2 cellular contexts compared by ENCODE assay signal in the genomic region with DNA sequence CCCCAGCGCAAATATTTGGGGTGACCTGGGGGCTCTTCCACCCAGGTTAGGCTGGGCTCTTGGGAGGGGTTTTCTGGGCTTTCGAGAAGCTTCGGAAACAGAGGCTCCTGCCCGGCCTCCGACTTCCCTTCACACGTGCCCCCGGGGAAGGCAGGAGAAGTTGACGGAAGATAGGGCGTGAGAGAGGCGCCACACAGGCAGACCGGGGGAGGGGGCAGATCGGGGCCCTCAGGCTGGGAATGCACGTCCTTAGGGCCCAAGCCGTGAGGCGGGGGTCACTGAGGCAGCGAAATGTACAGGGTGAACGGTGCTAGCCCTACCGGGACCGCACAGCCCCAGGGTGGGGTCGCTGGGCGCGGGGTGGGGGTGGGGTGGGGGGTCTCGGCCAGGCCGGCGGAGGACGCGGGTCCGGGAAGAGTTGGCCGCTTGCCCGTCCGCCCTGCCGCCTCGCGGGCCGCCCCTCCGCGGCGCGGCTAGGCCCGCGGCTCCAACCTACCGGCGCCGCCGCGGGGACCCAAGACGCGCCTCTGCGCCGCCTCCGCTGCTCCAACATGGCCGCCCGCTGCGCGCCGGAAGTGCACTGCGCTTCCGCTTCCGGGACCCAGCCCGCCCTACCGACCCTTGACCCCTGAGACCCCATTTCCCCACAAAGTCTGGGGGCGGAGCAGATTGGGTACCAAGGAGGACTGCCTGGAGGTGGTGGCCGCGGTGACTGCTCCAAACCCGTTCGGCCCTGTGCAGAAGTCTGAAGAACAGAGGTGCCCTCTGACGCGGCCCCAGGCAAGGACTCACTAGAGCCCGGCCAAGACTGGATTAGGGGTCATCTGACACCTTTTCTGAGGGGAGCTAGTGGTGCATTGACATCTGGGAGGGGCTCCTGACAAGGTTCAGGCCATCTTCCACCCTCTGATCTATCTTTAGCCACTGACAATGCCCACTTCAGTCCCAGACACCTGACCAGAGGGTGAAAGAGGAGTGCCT.
TF ChIP-seq lines count a peak whose summit lies in the region.

A gene (minus strand): TSS at position 561 of the 981 bp plus-strand sequence. CDS start 2,123 bp downstream, outside the sequence.

TF ChIP-seq in GM23338, 12 proteins besides CTCF, POLR2A, EP300 and RAD21 (continued from another document):
- TF ChIP-seq, protein P1, sequence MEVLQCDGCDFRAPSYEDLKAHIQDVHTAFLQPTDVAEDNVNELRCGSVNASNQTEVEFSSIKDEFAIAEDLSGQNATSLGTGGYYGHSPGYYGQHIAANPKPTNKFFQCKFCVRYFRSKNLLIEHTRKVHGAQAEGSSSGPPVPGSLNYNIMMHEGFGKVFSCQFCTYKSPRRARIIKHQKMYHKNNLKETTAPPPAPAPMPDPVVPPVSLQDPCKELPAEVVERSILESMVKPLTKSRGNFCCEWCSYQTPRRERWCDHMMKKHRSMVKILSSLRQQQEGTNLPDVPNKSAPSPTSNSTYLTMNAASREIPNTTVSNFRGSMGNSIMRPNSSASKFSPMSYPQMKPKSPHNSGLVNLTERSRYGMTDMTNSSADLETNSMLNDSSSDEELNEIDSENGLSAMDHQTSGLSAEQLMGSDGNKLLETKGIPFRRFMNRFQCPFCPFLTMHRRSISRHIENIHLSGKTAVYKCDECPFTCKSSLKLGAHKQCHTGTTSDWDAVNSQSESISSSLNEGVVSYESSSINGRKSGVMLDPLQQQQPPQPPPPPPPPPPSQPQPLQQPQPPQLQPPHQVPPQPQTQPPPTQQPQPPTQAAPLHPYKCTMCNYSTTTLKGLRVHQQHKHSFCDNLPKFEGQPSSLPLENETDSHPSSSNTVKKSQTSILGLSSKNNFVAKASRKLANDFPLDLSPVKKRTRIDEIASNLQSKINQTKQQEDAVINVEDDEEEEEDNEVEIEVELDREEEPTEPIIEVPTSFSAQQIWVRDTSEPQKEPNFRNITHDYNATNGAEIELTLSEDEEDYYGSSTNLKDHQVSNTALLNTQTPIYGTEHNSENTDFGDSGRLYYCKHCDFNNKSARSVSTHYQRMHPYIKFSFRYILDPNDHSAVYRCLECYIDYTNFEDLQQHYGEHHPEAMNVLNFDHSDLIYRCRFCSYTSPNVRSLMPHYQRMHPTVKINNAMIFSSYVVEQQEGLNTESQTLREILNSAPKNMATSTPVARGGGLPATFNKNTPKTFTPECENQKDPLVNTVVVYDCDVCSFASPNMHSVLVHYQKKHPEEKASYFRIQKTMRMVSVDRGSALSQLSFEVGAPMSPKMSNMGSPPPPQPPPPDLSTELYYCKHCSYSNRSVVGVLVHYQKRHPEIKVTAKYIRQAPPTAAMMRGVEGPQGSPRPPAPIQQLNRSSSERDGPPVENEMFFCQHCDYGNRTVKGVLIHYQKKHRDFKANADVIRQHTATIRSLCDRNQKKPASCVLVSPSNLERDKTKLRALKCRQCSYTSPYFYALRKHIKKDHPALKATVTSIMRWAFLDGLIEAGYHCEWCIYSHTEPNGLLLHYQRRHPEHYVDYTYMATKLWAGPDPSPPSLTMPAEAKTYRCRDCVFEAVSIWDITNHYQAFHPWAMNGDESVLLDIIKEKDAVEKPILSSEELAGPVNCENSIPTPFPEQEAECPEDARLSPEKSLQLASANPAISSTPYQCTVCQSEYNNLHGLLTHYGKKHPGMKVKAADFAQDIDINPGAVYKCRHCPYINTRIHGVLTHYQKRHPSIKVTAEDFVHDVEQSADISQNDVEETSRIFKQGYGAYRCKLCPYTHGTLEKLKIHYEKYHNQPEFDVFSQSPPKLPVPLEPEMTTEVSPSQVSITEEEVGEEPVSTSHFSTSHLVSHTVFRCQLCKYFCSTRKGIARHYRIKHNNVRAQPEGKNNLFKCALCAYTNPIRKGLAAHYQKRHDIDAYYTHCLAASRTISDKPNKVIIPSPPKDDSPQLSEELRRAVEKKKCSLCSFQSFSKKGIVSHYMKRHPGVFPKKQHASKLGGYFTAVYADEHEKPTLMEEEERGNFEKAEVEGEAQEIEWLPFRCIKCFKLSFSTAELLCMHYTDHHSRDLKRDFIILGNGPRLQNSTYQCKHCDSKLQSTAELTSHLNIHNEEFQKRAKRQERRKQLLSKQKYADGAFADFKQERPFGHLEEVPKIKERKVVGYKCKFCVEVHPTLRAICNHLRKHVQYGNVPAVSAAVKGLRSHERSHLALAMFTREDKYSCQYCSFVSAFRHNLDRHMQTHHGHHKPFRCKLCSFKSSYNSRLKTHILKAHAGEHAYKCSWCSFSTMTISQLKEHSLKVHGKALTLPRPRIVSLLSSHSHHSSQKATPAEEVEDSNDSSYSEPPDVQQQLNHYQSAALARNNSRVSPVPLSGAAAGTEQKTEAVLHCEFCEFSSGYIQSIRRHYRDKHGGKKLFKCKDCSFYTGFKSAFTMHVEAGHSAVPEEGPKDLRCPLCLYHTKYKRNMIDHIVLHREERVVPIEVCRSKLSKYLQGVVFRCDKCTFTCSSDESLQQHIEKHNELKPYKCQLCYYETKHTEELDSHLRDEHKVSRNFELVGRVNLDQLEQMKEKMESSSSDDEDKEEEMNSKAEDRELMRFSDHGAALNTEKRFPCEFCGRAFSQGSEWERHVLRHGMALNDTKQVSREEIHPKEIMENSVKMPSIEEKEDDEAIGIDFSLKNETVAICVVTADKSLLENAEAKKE (CRISPR knock-in tag; IDR thresholded peaks at IDR 0.05), result no peak
- no peak for TF ChIP-seq EZH2phosphoT487 (IDR thresholded peaks at IDR 0.05; ENCODE audit: unreplicated experiment)
- no peak for TF ChIP-seq ZNF114 (CRISPR knock-in tag; IDR thresholded peaks at IDR 0.05)
- no peak for TF ChIP-seq JUNB (IDR thresholded peaks at IDR 0.05; ENCODE audit: unreplicated experiment)

TF ChIP-seq in WTC11, 78 proteins besides CTCF, POLR2A, EP300 and RAD21 (continued from another document and continues in another):
- TF ChIP-seq, protein P2, sequence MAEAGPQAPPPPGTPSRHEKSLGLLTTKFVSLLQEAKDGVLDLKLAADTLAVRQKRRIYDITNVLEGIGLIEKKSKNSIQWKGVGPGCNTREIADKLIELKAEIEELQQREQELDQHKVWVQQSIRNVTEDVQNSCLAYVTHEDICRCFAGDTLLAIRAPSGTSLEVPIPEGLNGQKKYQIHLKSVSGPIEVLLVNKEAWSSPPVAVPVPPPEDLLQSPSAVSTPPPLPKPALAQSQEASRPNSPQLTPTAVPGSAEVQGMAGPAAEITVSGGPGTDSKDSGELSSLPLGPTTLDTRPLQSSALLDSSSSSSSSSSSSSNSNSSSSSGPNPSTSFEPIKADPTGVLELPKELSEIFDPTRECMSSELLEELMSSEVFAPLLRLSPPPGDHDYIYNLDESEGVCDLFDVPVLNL (CRISPR knock-in tag; IDR thresholded peaks at IDR 0.05; ENCODE audit: borderline replicate concordance, low read depth), result no peak
- TF ChIP-seq NR2C2 (CRISPR knock-in tag; IDR thresholded peaks at IDR 0.05) (peak; percentile 94), GABPB1 (CRISPR knock-in tag; IDR thresholded peaks at IDR 0.05) (peak; percentile 67; the same call in 1 of the 2 replicates), RORB (CRISPR knock-in tag; IDR thresholded peaks at IDR 0.05) (no peak), TEAD1 (CRISPR knock-in tag; IDR thresholded peaks at IDR 0.05) (no peak), NFE2L1 (CRISPR knock-in tag; IDR thresholded peaks at IDR 0.05) (no peak), ESRRA (CRISPR knock-in tag; IDR thresholded peaks at IDR 0.05; ENCODE audit: borderline replicate concordance) (no peak), JUN (CRISPR knock-in tag; IDR thresholded peaks at IDR 0.05) (no peak), PRRX2 (CRISPR knock-in tag; IDR thresholded peaks at IDR 0.05) (no peak), FOXK1 (CRISPR knock-in tag; IDR thresholded peaks at IDR 0.05) (peak; percentile 69; the same call in 1 of the 2 replicates), ZNF416 (CRISPR knock-in tag; IDR thresholded peaks at IDR 0.05) (no peak), MXD4 (CRISPR knock-in tag; IDR thresholded peaks at IDR 0.05; ENCODE audit: borderline replicate concordance) (no peak), IRF2 (CRISPR knock-in tag; IDR thresholded peaks at IDR 0.05; ENCODE audit: borderline replicate concordance, low read depth) (no peak), HMGA2 (CRISPR knock-in tag; IDR thresholded peaks at IDR 0.05) (no peak), ETV6 (CRISPR knock-in tag; IDR thresholded peaks at IDR 0.05) (peak; percentile 79; the same call in 1 of the 2 replicates), GRHL2 (CRISPR knock-in tag; IDR thresholded peaks at IDR 0.05; ENCODE audit: insufficient replicate concordance, severe bottlenecking) (no peak), ZNF317 (CRISPR knock-in tag; IDR thresholded peaks at IDR 0.05; ENCODE audit: borderline replicate concordance, low read depth) (no peak), FOXJ3 (CRISPR knock-in tag; IDR thresholded peaks at IDR 0.05; ENCODE audit: borderline replicate concordance) (no peak), OVOL2 (CRISPR knock-in tag; IDR thresholded peaks at IDR 0.05; ENCODE audit: borderline replicate concordance) (no peak), SP1 (CRISPR knock-in tag; conservative IDR thresholded peaks at IDR 0.05) (peak; percentile 86), CBFB (CRISPR knock-in tag; IDR thresholded peaks at IDR 0.05; ENCODE audit: low read depth) (no peak)
- TF ChIP-seq, protein P3, sequence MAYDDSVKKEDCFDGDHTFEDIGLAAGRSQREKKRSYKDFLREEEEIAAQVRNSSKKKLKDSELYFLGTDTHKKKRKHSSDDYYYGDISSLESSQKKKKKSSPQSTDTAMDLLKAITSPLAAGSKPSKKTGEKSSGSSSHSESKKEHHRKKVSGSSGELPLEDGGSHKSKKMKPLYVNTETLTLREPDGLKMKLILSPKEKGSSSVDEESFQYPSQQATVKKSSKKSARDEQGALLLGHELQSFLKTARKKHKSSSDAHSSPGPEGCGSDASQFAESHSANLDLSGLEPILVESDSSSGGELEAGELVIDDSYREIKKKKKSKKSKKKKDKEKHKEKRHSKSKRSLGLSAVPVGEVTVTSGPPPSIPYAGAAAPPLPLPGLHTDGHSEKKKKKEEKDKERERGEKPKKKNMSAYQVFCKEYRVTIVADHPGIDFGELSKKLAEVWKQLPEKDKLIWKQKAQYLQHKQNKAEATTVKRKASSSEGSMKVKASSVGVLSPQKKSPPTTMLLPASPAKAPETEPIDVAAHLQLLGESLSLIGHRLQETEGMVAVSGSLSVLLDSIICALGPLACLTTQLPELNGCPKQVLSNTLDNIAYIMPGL (CRISPR knock-in tag; IDR thresholded peaks at IDR 0.05), result no peak; the same call in 1 of the 2 replicates
- TF ChIP-seq, protein P4, sequence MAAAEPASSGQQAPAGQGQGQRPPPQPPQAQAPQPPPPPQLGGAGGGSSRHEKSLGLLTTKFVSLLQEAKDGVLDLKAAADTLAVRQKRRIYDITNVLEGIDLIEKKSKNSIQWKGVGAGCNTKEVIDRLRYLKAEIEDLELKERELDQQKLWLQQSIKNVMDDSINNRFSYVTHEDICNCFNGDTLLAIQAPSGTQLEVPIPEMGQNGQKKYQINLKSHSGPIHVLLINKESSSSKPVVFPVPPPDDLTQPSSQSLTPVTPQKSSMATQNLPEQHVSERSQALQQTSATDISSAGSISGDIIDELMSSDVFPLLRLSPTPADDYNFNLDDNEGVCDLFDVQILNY (CRISPR knock-in tag; IDR thresholded peaks at IDR 0.05), result no peak
- TF ChIP-seq, protein P5, sequence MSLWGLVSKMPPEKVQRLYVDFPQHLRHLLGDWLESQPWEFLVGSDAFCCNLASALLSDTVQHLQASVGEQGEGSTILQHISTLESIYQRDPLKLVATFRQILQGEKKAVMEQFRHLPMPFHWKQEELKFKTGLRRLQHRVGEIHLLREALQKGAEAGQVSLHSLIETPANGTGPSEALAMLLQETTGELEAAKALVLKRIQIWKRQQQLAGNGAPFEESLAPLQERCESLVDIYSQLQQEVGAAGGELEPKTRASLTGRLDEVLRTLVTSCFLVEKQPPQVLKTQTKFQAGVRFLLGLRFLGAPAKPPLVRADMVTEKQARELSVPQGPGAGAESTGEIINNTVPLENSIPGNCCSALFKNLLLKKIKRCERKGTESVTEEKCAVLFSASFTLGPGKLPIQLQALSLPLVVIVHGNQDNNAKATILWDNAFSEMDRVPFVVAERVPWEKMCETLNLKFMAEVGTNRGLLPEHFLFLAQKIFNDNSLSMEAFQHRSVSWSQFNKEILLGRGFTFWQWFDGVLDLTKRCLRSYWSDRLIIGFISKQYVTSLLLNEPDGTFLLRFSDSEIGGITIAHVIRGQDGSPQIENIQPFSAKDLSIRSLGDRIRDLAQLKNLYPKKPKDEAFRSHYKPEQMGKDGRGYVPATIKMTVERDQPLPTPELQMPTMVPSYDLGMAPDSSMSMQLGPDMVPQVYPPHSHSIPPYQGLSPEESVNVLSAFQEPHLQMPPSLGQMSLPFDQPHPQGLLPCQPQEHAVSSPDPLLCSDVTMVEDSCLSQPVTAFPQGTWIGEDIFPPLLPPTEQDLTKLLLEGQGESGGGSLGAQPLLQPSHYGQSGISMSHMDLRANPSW (CRISPR knock-in tag; conservative IDR thresholded peaks at IDR 0.05; ENCODE audit: low read depth), result no peak
- TF ChIP-seq, protein P6, sequence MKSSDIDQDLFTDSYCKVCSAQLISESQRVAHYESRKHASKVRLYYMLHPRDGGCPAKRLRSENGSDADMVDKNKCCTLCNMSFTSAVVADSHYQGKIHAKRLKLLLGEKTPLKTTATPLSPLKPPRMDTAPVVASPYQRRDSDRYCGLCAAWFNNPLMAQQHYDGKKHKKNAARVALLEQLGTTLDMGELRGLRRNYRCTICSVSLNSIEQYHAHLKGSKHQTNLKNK (CRISPR knock-in tag; IDR thresholded peaks at IDR 0.05), result no peak
- TF ChIP-seq, protein P7, sequence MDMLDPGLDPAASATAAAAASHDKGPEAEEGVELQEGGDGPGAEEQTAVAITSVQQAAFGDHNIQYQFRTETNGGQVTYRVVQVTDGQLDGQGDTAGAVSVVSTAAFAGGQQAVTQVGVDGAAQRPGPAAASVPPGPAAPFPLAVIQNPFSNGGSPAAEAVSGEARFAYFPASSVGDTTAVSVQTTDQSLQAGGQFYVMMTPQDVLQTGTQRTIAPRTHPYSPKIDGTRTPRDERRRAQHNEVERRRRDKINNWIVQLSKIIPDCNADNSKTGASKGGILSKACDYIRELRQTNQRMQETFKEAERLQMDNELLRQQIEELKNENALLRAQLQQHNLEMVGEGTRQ (CRISPR knock-in tag; IDR thresholded peaks at IDR 0.05), result no peak
- TF ChIP-seq, protein P8, sequence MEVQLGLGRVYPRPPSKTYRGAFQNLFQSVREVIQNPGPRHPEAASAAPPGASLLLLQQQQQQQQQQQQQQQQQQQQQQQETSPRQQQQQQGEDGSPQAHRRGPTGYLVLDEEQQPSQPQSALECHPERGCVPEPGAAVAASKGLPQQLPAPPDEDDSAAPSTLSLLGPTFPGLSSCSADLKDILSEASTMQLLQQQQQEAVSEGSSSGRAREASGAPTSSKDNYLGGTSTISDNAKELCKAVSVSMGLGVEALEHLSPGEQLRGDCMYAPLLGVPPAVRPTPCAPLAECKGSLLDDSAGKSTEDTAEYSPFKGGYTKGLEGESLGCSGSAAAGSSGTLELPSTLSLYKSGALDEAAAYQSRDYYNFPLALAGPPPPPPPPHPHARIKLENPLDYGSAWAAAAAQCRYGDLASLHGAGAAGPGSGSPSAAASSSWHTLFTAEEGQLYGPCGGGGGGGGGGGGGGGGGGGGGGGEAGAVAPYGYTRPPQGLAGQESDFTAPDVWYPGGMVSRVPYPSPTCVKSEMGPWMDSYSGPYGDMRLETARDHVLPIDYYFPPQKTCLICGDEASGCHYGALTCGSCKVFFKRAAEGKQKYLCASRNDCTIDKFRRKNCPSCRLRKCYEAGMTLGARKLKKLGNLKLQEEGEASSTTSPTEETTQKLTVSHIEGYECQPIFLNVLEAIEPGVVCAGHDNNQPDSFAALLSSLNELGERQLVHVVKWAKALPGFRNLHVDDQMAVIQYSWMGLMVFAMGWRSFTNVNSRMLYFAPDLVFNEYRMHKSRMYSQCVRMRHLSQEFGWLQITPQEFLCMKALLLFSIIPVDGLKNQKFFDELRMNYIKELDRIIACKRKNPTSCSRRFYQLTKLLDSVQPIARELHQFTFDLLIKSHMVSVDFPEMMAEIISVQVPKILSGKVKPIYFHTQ (CRISPR knock-in tag; IDR thresholded peaks at IDR 0.05), result no peak
